15 cellular contexts compared by ENCODE assay signal in the genomic region with DNA sequence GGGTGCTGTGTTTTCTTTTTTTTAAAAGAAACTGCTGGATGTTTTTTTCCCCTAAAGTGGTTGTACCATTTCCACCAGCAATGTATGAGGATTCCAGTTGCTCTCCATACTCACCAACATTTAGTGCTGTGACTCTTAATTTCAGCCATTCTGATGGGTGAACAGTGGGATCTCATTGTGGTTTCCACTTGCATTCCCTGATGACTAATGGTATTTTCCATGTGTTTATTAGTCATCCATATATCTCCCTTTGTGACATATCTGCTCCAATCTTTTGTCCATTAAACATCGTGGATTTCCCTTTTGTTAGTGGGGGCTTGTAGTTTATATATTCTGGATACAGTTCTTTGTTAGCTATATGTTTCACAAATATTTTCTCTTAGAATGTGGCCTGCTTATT.
DNase-seq lines count a peak whose midpoint lies in the region; FAIRE-seq and TF ChIP-seq lines count a peak whose summit lies in the region.
"Had no signal": no experiment of that assay in that cellular context is flagged by ENCODE, and none has a peak within 500 bp of the region (broad histone marks: within the 10 kb centered on the region; RNA-seq: fewer than 3 reads in every experiment).

No MANE protein-coding gene starts in this region.

- H3K4me1 ChIP-seq in adipocyte (ENCODE audit: control insufficient read depth, insufficient read depth, low read length): no peaks in the 10 kb centered on the region

- H3K4me1 Mint-ChIP-seq in activated naive CD4-positive, alpha-beta T cell treated with anti-CD3 and anti-CD28 coated beads, Interleukin-2, amount 50 U/mL, for 24 hours: no peaks in the 10 kb centered on the region
- H3K4me1 Mint-ChIP-seq: memory B cell had no signal

- peaks cover 34% of the 10 kb centered on the region for H3K9me3 ChIP-seq in adipocyte (ENCODE audit: control insufficient read depth, low read length)

- no peak for DNase-seq in activated naive CD4-positive, alpha-beta T cell treated with Interleukin-2 at 50 U/mL for 16 hours
- DNase-seq in adipocyte (ENCODE audit: low read depth) (peak; percentile 24), fibroblast of the aortic adventitia (ENCODE audit: low read depth) (peak; percentile 48), urothelium cell line (ENCODE audit: low spot score) (peak; percentile 52), GM19240 (ENCODE audit: insufficient read length, low spot score) (no peak), NCI-H187 (lab: John Stamatoyannopoulos, UW) (no peak)
- no peak for DNase-seq in activated CD4-positive, alpha-beta T cell treated with anti-CD3 and anti-CD28 coated beads, Interleukin-2, amount 50 U/mL, for 48 hours
- DNase-seq: 8988T; activated CD8-positive, alpha-beta memory T cell treated with anti-CD3 and anti-CD28 coated beads for 24 hours; activated gamma-delta T cell treated with Interleukin-2 at 50 U/mL for 16 hours; NCI-H1694 treated with DMSO at 0.1 percent for 48 hours; NCI-H82 had no signal

- no peak overlapping the region for H3K4me3 ChIP-seq in adipocyte (ENCODE audit: low read length)
- H3K4me3 ChIP-seq in fibroblast of the aortic adventitia (ENCODE audit: low read depth, low read length): no peak overlapping the region

- H3K27me3 ChIP-seq in adipocyte (replicated peaks; ENCODE audit: control insufficient read depth, insufficient read depth, low read length): peaks cover 24% of the 10 kb centered on the region

- no peak for TF ChIP-seq CTCF in fibroblast of the aortic adventitia (IDR thresholded peaks at IDR 0.05; ENCODE audit: insufficient read depth, low read length)

- no peak overlapping the region for H3K9ac ChIP-seq in adipocyte (ENCODE audit: low read length)

- no peaks in the 10 kb centered on the region for H3K36me3 ChIP-seq in adipocyte (ENCODE audit: control insufficient read depth, insufficient read depth, low read length, severe bottlenecking)

- H3K9me3 Mint-ChIP-seq in activated naive CD4-positive, alpha-beta T cell treated with anti-CD3 and anti-CD28 coated beads, Interleukin-2, amount 50 U/mL, for 24 hours: no peaks in the 10 kb centered on the region

- no peak overlapping the region for H3K4me3 Mint-ChIP-seq in activated naive CD4-positive, alpha-beta T cell treated with anti-CD3 and anti-CD28 coated beads, Interleukin-2, amount 50 U/mL, for 24 hours
- H3K4me3 Mint-ChIP-seq: memory B cell had no signal

- H3K27ac Mint-ChIP-seq in activated naive CD4-positive, alpha-beta T cell treated with anti-CD3 and anti-CD28 coated beads, Interleukin-2, amount 50 U/mL, for 24 hours: peak overlapping the region; percentile 14
- H3K27ac Mint-ChIP-seq: memory B cell had no signal

- FAIRE-seq in urothelium cell line (lab: Jason Lieb, UNC): no peak
- FAIRE-seq: TTC549 had no signal

- no peaks in the 10 kb centered on the region for H3K36me3 Mint-ChIP-seq in activated naive CD4-positive, alpha-beta T cell treated with anti-CD3 and anti-CD28 coated beads, Interleukin-2, amount 50 U/mL, for 24 hours
- H3K36me3 Mint-ChIP-seq: memory B cell had no signal

- H3K27me3 Mint-ChIP-seq in activated naive CD4-positive, alpha-beta T cell treated with anti-CD3 and anti-CD28 coated beads, Interleukin-2, amount 50 U/mL, for 24 hours: peaks cover 4% of the 10 kb centered on the region

Comparison
In these comparisons a context has a peak if more than half of its experiments do, and no peak if none do; other contexts are left out.
1. DNase-seq: peak in adipocyte (single experiment), fibroblast of the aortic adventitia (single experiment) and urothelium cell line (single experiment); none in activated naive CD4-positive, alpha-beta T cell treated with Interleukin-2 at 50 U/mL for 16 hours (single experiment), GM19240 (single experiment), activated CD4-positive, alpha-beta T cell treated with anti-CD3 and anti-CD28 coated beads, Interleukin-2, amount 50 U/mL, for 48 hours (0 of 2) and NCI-H187 (0 of 2).